In genomic region chr10:127614484-127614883, GRCh38 we compare ENCODE assay signal across 29 cellular contexts.
"Had no signal": no experiment of that assay in that cellular context is flagged by ENCODE, and none has a peak within 500 bp of the region (broad histone marks: within the 10 kb centered on the region; RNA-seq: fewer than 3 reads in every experiment).

No MANE protein-coding gene starts in this region.

- H3K27me3 ChIP-seq: ascending aorta, SJCRH30 had no signal

- H3K36me3 ChIP-seq: ascending aorta, SJCRH30 had no signal

- H3K4me1 Mint-ChIP-seq: activated naive CD8-positive, alpha-beta T cell treated with anti-CD3 and anti-CD28 coated beads, Interleukin-2, amount 50 U/mL, for 24 hours; central memory CD8-positive, alpha-beta T cell had no signal

- H3K27ac ChIP-seq: ascending aorta, body of pancreas, RWPE1, SJCRH30 had no signal

- DNase-seq: activated CD4-positive, alpha-beta T cell treated with anti-CD3 and anti-CD28 coated beads for 48 hours; activated CD4-positive, alpha-beta T cell treated with anti-CD3 and anti-CD28 coated beads, Interleukin-2, amount 50 U/mL, for 4 hours; activated CD4-positive, CD25-positive, alpha-beta regulatory T cell treated with anti-CD3 and anti-CD28 coated beads, Interleukin-2, amount 50 U/mL, for 72 hours; activated CD8-positive, alpha-beta T cell treated with anti-CD3 and anti-CD28 coated beads, Interleukin-2, amount 10 ng/mL, durations not matched to agents 7 days and 5 days; activated effector memory CD4-positive, alpha-beta T cell treated with anti-CD3 and anti-CD28 coated beads, Interleukin-2, amount 50 U/mL, for 16 hours; activated naive CD4-positive, alpha-beta T cell treated with Interleukin-2 at 50 U/mL for 16 hours; activated naive CD8-positive, alpha-beta T cell treated with anti-CD3 and anti-CD28 coated beads, Interleukin-2, amount 50 U/mL, for 24 hours; activated T-cell treated with anti-CD3 and anti-CD28 coated beads, Interleukin-2, amount 50 U/mL, for 24 hours; amniotic stem cell; body of pancreas; Karpas-422; MM.1S; NCI-H146; NCI-H1930; NCI-H226; NCI-H526; NCI-H774; NK-92 treated with Interleukin-12 subunit alpha and Interleukin-12 subunit beta, amount 100 ng/mL, for 24 hours; OCI-M1; Right ventricle myocardium superior; SJCRH30; SK-N-SH; T-helper 1 cell had no signal

- H3K4me3 Mint-ChIP-seq: activated CD8-positive, alpha-beta T cell treated with anti-CD3 and anti-CD28 coated beads, Interleukin-2, amount 10 ng/mL, durations not matched to agents 7 days and 5 days; activated naive CD8-positive, alpha-beta T cell treated with anti-CD3 and anti-CD28 coated beads, Interleukin-2, amount 50 U/mL, for 24 hours; activated T-cell treated with anti-CD3 and anti-CD28 coated beads, Interleukin-2, amount 50 U/mL, for 24 hours; activated T-helper 1 cell treated with anti-CD3 and anti-CD28 coated beads, Interleukin-12 subunit alpha, Interleukin-12 subunit beta, Interleukin-2, Interleukin-4 antibody, amounts not matched to agents 30 ng/mL and 10 ng/mL and 1 ng/mL, durations not matched to agents 14 hours and 24 hours and 36 hours; central memory CD8-positive, alpha-beta T cell had no signal

- H3K27me3 Mint-ChIP-seq: activated naive CD8-positive, alpha-beta T cell treated with anti-CD3 and anti-CD28 coated beads, Interleukin-2, amount 50 U/mL, for 24 hours; central memory CD8-positive, alpha-beta T cell had no signal

- H3K27ac Mint-ChIP-seq: activated CD8-positive, alpha-beta T cell treated with anti-CD3 and anti-CD28 coated beads, Interleukin-2, amount 10 ng/mL, durations not matched to agents 7 days and 5 days; activated naive CD4-positive, alpha-beta T cell treated with anti-CD3 and anti-CD28 coated beads, Interleukin-2, amount 50 U/mL, for 72 hours; activated naive CD8-positive, alpha-beta T cell treated with anti-CD3 and anti-CD28 coated beads, Interleukin-2, amount 50 U/mL, for 24 hours; activated T-cell treated with anti-CD3 and anti-CD28 coated beads, Interleukin-2, amount 50 U/mL, for 24 hours; activated T-helper 1 cell treated with anti-CD3 and anti-CD28 coated beads, Interleukin-12 subunit alpha, Interleukin-12 subunit beta, Interleukin-2, Interleukin-4 antibody, amounts not matched to agents 30 ng/mL and 10 ng/mL and 1 ng/mL, durations not matched to agents 14 hours and 24 hours and 36 hours had no signal

- H3K36me3 Mint-ChIP-seq: activated naive CD4-positive, alpha-beta T cell treated with anti-CD3 and anti-CD28 coated beads, Interleukin-2, amount 50 U/mL, for 72 hours had no signal

- H3K9me3 Mint-ChIP-seq: activated naive CD8-positive, alpha-beta T cell treated with anti-CD3 and anti-CD28 coated beads, Interleukin-2, amount 50 U/mL, for 24 hours; activated T-cell treated with anti-CD3 and anti-CD28 coated beads, Interleukin-2, amount 50 U/mL, for 24 hours; activated T-helper 1 cell treated with anti-CD3 and anti-CD28 coated beads, Interleukin-12 subunit alpha, Interleukin-12 subunit beta, Interleukin-2, Interleukin-4 antibody, amounts not matched to agents 30 ng/mL and 10 ng/mL and 1 ng/mL, durations not matched to agents 14 hours and 24 hours and 36 hours; central memory CD8-positive, alpha-beta T cell had no signal

- H3K4me2 ChIP-seq: SK-N-SH had no signal

- H3K4me1 ChIP-seq: ascending aorta, body of pancreas had no signal

- H3K9ac ChIP-seq: SK-N-SH had no signal

- FAIRE-seq: K562 had no signal

- H3K4me3 ChIP-seq: ascending aorta, body of pancreas, K562, SJCRH30 had no signal

- H3K9me3 ChIP-seq: ascending aorta, body of pancreas, SJCRH30, SK-N-SH had no signal
